9 cellular contexts compared by ENCODE assay signal in the genomic region with DNA sequence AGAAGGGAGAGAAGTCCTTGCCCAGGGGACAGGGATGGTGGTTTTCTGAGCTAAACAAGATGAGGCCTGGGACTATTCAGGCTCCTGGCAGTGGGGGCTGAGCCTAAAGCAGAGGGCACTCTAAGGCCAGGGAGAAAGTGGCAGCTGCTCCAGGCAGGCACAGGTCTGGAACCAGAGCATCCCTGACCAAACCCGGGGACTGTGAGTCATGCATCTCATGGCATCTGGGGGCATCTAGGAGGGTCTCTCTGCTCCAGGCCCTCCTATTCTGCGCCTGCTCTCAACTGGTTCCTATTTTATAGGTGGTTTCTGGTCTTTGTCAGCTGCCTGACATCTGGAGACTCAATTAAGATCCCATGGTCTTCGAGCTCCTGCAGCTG. TPM values are rescaled to one million over a fixed set of nuclear protein-coding genes. Genes with fewer than 3 reads are reported as not detected.
DNase-seq lines count a peak whose midpoint lies in the region; ATAC-seq and TF ChIP-seq lines count a peak whose summit lies in the region.
"Had no signal": no experiment of that assay in that cellular context is flagged by ENCODE, and none has a peak within 500 bp of the region (broad histone marks: within the 10 kb centered on the region; RNA-seq: fewer than 3 reads in every experiment).

No MANE protein-coding gene starts in this region.

- H3K4me3 ChIP-seq in uterus (no peak overlapping the region), left ventricle myocardium inferior (no peak overlapping the region)
- H3K4me3 ChIP-seq: right lobe of liver had no signal

- H3K9me3 Mint-ChIP-seq in activated naive CD4-positive, alpha-beta T cell treated with anti-CD3 and anti-CD28 coated beads, Interleukin-2, amount 50 U/mL, for 24 hours: no peaks in the 10 kb centered on the region
- H3K9me3 Mint-ChIP-seq in activated B cell treated with CpG ODN at 0.5 μM for 24 hours: no peaks in the 10 kb centered on the region

- TF ChIP-seq CTCF in activated B cell treated with CpG ODN at 0.5 μM for 24 hours (IDR thresholded peaks at IDR 0.05) (no peak), uterus (IDR thresholded peaks at IDR 0.05) (no peak), left ventricle myocardium inferior (IDR thresholded peaks at IDR 0.05; ENCODE audit: borderline replicate concordance) (no peak)

- no peak for TF ChIP-seq POLR2A in uterus (IDR thresholded peaks at IDR 0.05)

- POLR2A ChIA-PET in activated B cell treated with CpG ODN at 0.5 μM for 24 hours (lab: Charles Lee): interaction anchor here (0.7 kb wide), 1 partner anchor 725 kb away, joined by 3 read pairs; no protein-coding TSS in a partner anchor

- H3K9me3 ChIP-seq in uterus (no peaks in the 10 kb centered on the region), left ventricle myocardium inferior (replicated peaks) (no peaks in the 10 kb centered on the region)
- H3K9me3 ChIP-seq: right lobe of liver had no signal

- H3K27me3 ChIP-seq in uterus: no peaks in the 10 kb centered on the region
- peaks cover 21% of the 10 kb centered on the region for H3K27me3 ChIP-seq in left ventricle myocardium inferior (ENCODE audit: low read depth)
- H3K27me3 ChIP-seq: right lobe of liver had no signal

- peak overlapping the region; percentile 68 for H3K4me3 Mint-ChIP-seq in activated naive CD4-positive, alpha-beta T cell treated with anti-CD3 and anti-CD28 coated beads, Interleukin-2, amount 50 U/mL, for 24 hours
- H3K4me3 Mint-ChIP-seq in activated B cell treated with CpG ODN at 0.5 μM for 24 hours: peak overlapping the region; percentile 6

- H3K4me1 Mint-ChIP-seq in activated naive CD4-positive, alpha-beta T cell treated with anti-CD3 and anti-CD28 coated beads, Interleukin-2, amount 50 U/mL, for 24 hours: peaks cover 16% of the 10 kb centered on the region
- peaks cover 12% of the 10 kb centered on the region for H3K4me1 Mint-ChIP-seq in activated B cell treated with CpG ODN at 0.5 μM for 24 hours

- no peak for ATAC-seq in activated B cell treated with CpG ODN at 0.5 μM for 24 hours (ENCODE audit: low read depth)

- intact Hi-C loops in activated B cell treated with CpG ODN at 0.5 μM for 24 hours (cut with micrococcal nuclease): no loop called here
- intact Hi-C loops in uterus (cut with DNase I; ENCODE audit: low total_unique reads): no loop called here
- intact Hi-C loops in left ventricle myocardium inferior (cut with micrococcal nuclease): no loop called here

- H3K27ac Mint-ChIP-seq in activated naive CD4-positive, alpha-beta T cell treated with anti-CD3 and anti-CD28 coated beads, Interleukin-2, amount 50 U/mL, for 24 hours: peak overlapping the region; percentile 91
- peak overlapping the region; percentile 42 for H3K27ac Mint-ChIP-seq in activated B cell treated with CpG ODN at 0.5 μM for 24 hours

- H3K27ac ChIP-seq in uterus: peak overlapping the region; percentile 55 to 68
- no peak overlapping the region for H3K27ac ChIP-seq in left ventricle myocardium inferior (replicated peaks)
- H3K27ac ChIP-seq: right lobe of liver had no signal

- no peak for DNase-seq in activated naive CD4-positive, alpha-beta T cell treated with Interleukin-2 at 50 U/mL for 16 hours
- DNase-seq in activated B cell treated with CpG ODN at 0.5 μM for 24 hours (no peak), kidney tubule cell (ENCODE audit: low spot score) (peak; percentile 42), uterus (no peak), NCI-H748 (lab: John Stamatoyannopoulos, UW; ENCODE audit: unreplicated experiment) (no peak), left ventricle myocardium inferior (no peak)
- no peak for DNase-seq in effector CD4-positive, alpha-beta T cell

- CTCF ChIA-PET in activated B cell treated with CpG ODN at 0.5 μM for 24 hours (lab: Charles Lee): interaction anchor here (0.6 kb wide), 1 partner anchor 19 kb away, joined by 3 read pairs; no protein-coding TSS in a partner anchor

- peaks cover 4 to 7% of the 10 kb centered on the region in 2 donors for H3K4me1 ChIP-seq in uterus
- peaks cover 32% of the 10 kb centered on the region for H3K4me1 ChIP-seq in left ventricle myocardium inferior
- H3K4me1 ChIP-seq: right lobe of liver had no signal

- no peaks in the 10 kb centered on the region for H3K36me3 Mint-ChIP-seq in activated naive CD4-positive, alpha-beta T cell treated with anti-CD3 and anti-CD28 coated beads, Interleukin-2, amount 50 U/mL, for 24 hours
- no peaks in the 10 kb centered on the region for H3K36me3 Mint-ChIP-seq in activated B cell treated with CpG ODN at 0.5 μM for 24 hours (ENCODE audit: low read depth)

- H3K27me3 Mint-ChIP-seq in activated naive CD4-positive, alpha-beta T cell treated with anti-CD3 and anti-CD28 coated beads, Interleukin-2, amount 50 U/mL, for 24 hours: peaks cover 5% of the 10 kb centered on the region
- H3K27me3 Mint-ChIP-seq in activated B cell treated with CpG ODN at 0.5 μM for 24 hours: peaks cover 26% of the 10 kb centered on the region

- H3K36me3 ChIP-seq in uterus (no peaks in the 10 kb centered on the region), left ventricle myocardium inferior (no peaks in the 10 kb centered on the region)
- H3K36me3 ChIP-seq: right lobe of liver had no signal

RNA-seq across cellular contexts. Expression of a gene that starts 11.6 kb away (rescaled TPM):
- total RNA-seq in activated B cell treated with CpG ODN at 0.5 μM for 24 hours (0.81 and 1.1 TPM in 2 replicates), uterus (10 to 100 TPM in 1 of 4 donors, 1 to 10 TPM in 2, not detected in 1; 2.1 to 51.2 (median 5.1) TPM), left ventricle myocardium inferior (not detected)

RNA-seq across cellular contexts. Expression of a gene that starts 29.8 kb away (rescaled TPM):
- not detected in 2 replicates for total RNA-seq in activated B cell treated with CpG ODN at 0.5 μM for 24 hours
- under 1 TPM in 1 of 4 donors, not detected in 3; 0.35 TPM for total RNA-seq in uterus
- not detected for total RNA-seq in left ventricle myocardium inferior
- total RNA-seq: right lobe of liver had no signal

RNA-seq across cellular contexts. Expression of a gene that starts 46.7 kb away (rescaled TPM):
- total RNA-seq in activated B cell treated with CpG ODN at 0.5 μM for 24 hours (not detected in 2 replicates), uterus (not detected), left ventricle myocardium inferior (not detected)

RNA-seq across cellular contexts. Expression of a gene that starts 52.8 kb away (rescaled TPM):
- total RNA-seq in activated B cell treated with CpG ODN at 0.5 μM for 24 hours (not detected in 2 replicates), uterus (1 to 10 TPM in 1 of 4 donors, not detected in 3; 1.1 TPM), left ventricle myocardium inferior (not detected)
